ENCODE assay signal across 1 cellular context in the genomic region with DNA sequence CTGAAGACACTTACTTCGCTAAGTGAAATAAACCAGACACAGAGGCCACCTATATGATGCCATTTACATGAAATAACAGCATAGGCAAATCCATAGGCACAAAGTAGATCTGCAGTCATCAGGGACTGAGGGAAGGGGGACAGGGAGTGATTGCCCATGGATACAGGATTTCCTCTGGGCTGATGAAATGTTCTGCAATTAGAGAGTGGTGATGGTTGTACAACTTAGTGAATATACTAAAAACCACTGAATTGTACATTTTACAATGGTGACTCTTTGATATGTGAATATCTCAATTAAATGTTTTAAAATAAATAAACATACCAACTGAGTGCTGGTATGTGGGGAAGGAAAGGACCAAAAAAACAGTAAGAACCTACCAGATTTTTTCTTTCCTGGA.
TF ChIP-seq lines count a peak whose summit lies in the region.

No MANE protein-coding gene starts in this region.

TF ChIP-seq in IMR-90, 13 proteins besides CTCF, POLR2A, EP300 and RAD21:
- TF ChIP-seq NFE2L2 (IDR thresholded peaks at IDR 0.05; ENCODE audit: low read depth, low read length): no peak
- TF ChIP-seq BHLHE40 (IDR thresholded peaks at IDR 0.05; ENCODE audit: low read depth, low read length): no peak
- no peak for TF ChIP-seq RCOR1 (IDR thresholded peaks at IDR 0.05; ENCODE audit: insufficient replicate concordance, low read length)
- TF ChIP-seq RFX5 (IDR thresholded peaks at IDR 0.05; ENCODE audit: low read depth, low read length): no peak
- TF ChIP-seq MXI1 (IDR thresholded peaks at IDR 0.05; ENCODE audit: borderline replicate concordance, low read depth, low read length): no peak
- TF ChIP-seq FOS (IDR thresholded peaks at IDR 0.05; ENCODE audit: low read depth, low read length): no peak
- TF ChIP-seq MAFK (IDR thresholded peaks at IDR 0.05; ENCODE audit: low read depth, low read length): no peak
- no peak for TF ChIP-seq CEBPB (IDR thresholded peaks at IDR 0.05; ENCODE audit: low read depth, low read length)
- TF ChIP-seq SMC3 (IDR thresholded peaks at IDR 0.05; ENCODE audit: low read depth, low read length): no peak
- no peak for TF ChIP-seq MAZ (IDR thresholded peaks at IDR 0.05; ENCODE audit: borderline replicate concordance, low read depth, low read length)
- TF ChIP-seq, protein P1, sequence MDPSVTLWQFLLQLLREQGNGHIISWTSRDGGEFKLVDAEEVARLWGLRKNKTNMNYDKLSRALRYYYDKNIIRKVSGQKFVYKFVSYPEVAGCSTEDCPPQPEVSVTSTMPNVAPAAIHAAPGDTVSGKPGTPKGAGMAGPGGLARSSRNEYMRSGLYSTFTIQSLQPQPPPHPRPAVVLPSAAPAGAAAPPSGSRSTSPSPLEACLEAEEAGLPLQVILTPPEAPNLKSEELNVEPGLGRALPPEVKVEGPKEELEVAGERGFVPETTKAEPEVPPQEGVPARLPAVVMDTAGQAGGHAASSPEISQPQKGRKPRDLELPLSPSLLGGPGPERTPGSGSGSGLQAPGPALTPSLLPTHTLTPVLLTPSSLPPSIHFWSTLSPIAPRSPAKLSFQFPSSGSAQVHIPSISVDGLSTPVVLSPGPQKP (IDR thresholded peaks at IDR 0.05; ENCODE audit: borderline replicate concordance, low read depth, low read length): no peak
- no peak for TF ChIP-seq CHD1 (IDR thresholded peaks at IDR 0.05; ENCODE audit: low read depth, low read length)
- TF ChIP-seq, protein P2, sequence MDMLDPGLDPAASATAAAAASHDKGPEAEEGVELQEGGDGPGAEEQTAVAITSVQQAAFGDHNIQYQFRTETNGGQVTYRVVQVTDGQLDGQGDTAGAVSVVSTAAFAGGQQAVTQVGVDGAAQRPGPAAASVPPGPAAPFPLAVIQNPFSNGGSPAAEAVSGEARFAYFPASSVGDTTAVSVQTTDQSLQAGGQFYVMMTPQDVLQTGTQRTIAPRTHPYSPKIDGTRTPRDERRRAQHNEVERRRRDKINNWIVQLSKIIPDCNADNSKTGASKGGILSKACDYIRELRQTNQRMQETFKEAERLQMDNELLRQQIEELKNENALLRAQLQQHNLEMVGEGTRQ (IDR thresholded peaks at IDR 0.05; ENCODE audit: low read depth, low read length): no peak
